ENCODE assay signal across 8 cellular contexts in genomic region chr14:31204593-31205534, GRCh38. TPM values are rescaled to one million over a fixed set of nuclear protein-coding genes. Genes with fewer than 3 reads are reported as not detected.
DNase-seq lines count a peak whose midpoint lies in the region; ATAC-seq and TF ChIP-seq lines count a peak whose summit lies in the region.

No MANE protein-coding gene starts in this region.

- TF ChIP-seq CTCF in HCT116 (IDR thresholded peaks at IDR 0.05 in 2 of 3, conservative IDR thresholded peaks at IDR 0.05 in 1 of 3; ENCODE audit: borderline replicate concordance in 1 of 3, insufficient read depth in 1 of 3, low read depth in 2 of 3, low read length in 2 of 3): no peak
- no peak for TF ChIP-seq CTCF in WERI-Rb-1 (IDR thresholded peaks at IDR 0.05; ENCODE audit: low read depth, low read length)
- TF ChIP-seq CTCF in fibroblast of the aortic adventitia (IDR thresholded peaks at IDR 0.05; ENCODE audit: insufficient read depth, low read length): no peak

- H3K27me3 ChIP-seq in HCT116 (ENCODE audit: insufficient read depth, low read length) (no peaks in the 10 kb centered on the region), WERI-Rb-1 (ENCODE audit: insufficient read depth, low read depth, severe bottlenecking) (no peaks in the 10 kb centered on the region), skeletal muscle satellite cell (ENCODE audit: control insufficient read depth, insufficient read depth, low read length) (no peaks in the 10 kb centered on the region)

- TF ChIP-seq POLR2A in HCT116 (IDR thresholded peaks at IDR 0.05; ENCODE audit: borderline replicate concordance, extremely low read depth, insufficient read depth, insufficient read length): no peak

- DNase-seq in HCT116 (ENCODE audit: low read depth, low spot score) (no peak), WERI-Rb-1 (no peak), fibroblast of the aortic adventitia (ENCODE audit: low read depth) (no peak), NCI-H146 treated with DMSO at 0.1 percent for 48 hours (lab: John Stamatoyannopoulos, UW; ENCODE audit: unreplicated experiment) (no peak), NCI-H1417 treated with DMSO at 0.1 percent for 48 hours (lab: John Stamatoyannopoulos, UW) (no peak), putamen (ENCODE audit: low spot score) (no peak)

- intact Hi-C loops in HCT116 (cut with micrococcal nuclease): loop anchor here (10.0 kb wide), 1 partner anchor 150 kb away; no protein-coding TSS in a partner anchor

- no peak overlapping the region for H3K27ac ChIP-seq in HCT116 (ENCODE audit: low read depth, low read length)
- no peak overlapping the region for H3K27ac ChIP-seq in WERI-Rb-1

- RAD21 ChIA-PET in HCT116 (lab: Charles Lee; ENCODE audit: low non-redundant PET in 1 of 2, low total read pairs in 2 of 2, uncharacterized antibody in 2 of 2, unreplicated experiment in 2 of 2): no interaction called here

- peaks cover 3% of the 10 kb centered on the region; the same call in 1 of the 2 replicates for H4K20me1 ChIP-seq in HCT116 (ENCODE audit: insufficient read depth)

- H3K4me3 ChIP-seq in HCT116 (replicated peaks in 1 of 2; ENCODE audit: low read depth in 1 of 2, low read length in 2 of 2) (no peak overlapping the region; a peak in 1 of 4 replicates), WERI-Rb-1 (ENCODE audit: low read depth, low read length) (peak overlapping the region; percentile 95; the same call in 1 of the 2 replicates), fibroblast of the aortic adventitia (ENCODE audit: low read depth, low read length) (peak overlapping the region; percentile 78), skeletal muscle satellite cell (ENCODE audit: low read length) (peak overlapping the region; percentile 91)

- no peak for ATAC-seq in HCT116
- ATAC-seq in GM18520 (IDR thresholded peaks at IDR 0.05; ENCODE audit: unreplicated experiment): no peak

- H3K9ac ChIP-seq in HCT116 (ENCODE audit: low read length) (0 out of 2 replicates have a peak overlapping the region, but pooled peaks have one; percentile 97), skeletal muscle satellite cell (ENCODE audit: low read depth, low read length) (peak overlapping the region; percentile 99)

- peak overlapping the region; percentile 93; the same call in 1 of the 2 replicates for H3K4me2 ChIP-seq in HCT116 (ENCODE audit: low read length)
- H3K4me2 ChIP-seq in skeletal muscle satellite cell (ENCODE audit: low read length): peak overlapping the region; percentile 95

- no peaks in the 10 kb centered on the region for H3K9me2 ChIP-seq in HCT116 (ENCODE audit: insufficient read depth)

- peaks cover 0 to 10% of the 10 kb centered on the region in 2 experiments; a peak in 1 of 4 replicates for H3K36me3 ChIP-seq in HCT116 (ENCODE audit: control insufficient read depth in 1 of 2, insufficient read depth in 2 of 2, low read length in 2 of 2)
- H3K36me3 ChIP-seq in WERI-Rb-1: peaks cover 45% of the 10 kb centered on the region
- H3K36me3 ChIP-seq in skeletal muscle satellite cell (ENCODE audit: insufficient read depth, low read length): peaks cover 18% of the 10 kb centered on the region

- peaks cover 75% of the 10 kb centered on the region for H3K79me2 ChIP-seq in HCT116 (ENCODE audit: insufficient read depth, low read length)

- TF ChIP-seq RAD21 in HCT116 (IDR thresholded peaks at IDR 0.05; ENCODE audit: low read depth): no peak

- POLR2A ChIA-PET in HCT116 (lab: Charles Lee): interaction anchor here (0.9 kb wide), 1 partner anchor 8 kb away, joined by 3 read pairs; no protein-coding TSS in a partner anchor

- CTCF ChIA-PET in HCT116 (lab: Charles Lee): interaction anchor here (0.6 kb wide), 1 partner anchor 29 kb away, joined by 3 read pairs; no protein-coding TSS in a partner anchor

- H2AFZ ChIP-seq in HCT116 (ENCODE audit: low read depth, low read length, poor library complexity, severe bottlenecking): no peak overlapping the region

- no peaks in the 10 kb centered on the region for H3K9me3 ChIP-seq in HCT116 (ENCODE audit: control insufficient read depth in 1 of 2, insufficient read depth in 1 of 2, low read depth in 1 of 2, low read length in 2 of 2)
- H3K9me3 ChIP-seq in WERI-Rb-1 (ENCODE audit: severe bottlenecking): no peaks in the 10 kb centered on the region
- no peaks in the 10 kb centered on the region for H3K9me3 ChIP-seq in skeletal muscle satellite cell (replicated peaks; ENCODE audit: low read length)

- H3K4me1 ChIP-seq in HCT116 (ENCODE audit: control insufficient read depth in 1 of 2, insufficient read depth in 2 of 2, low read length in 2 of 2) (peaks cover 42 to 60% of the 10 kb centered on the region in 2 experiments), skeletal muscle satellite cell (ENCODE audit: control insufficient read depth, insufficient read depth, low read length) (peaks cover 15% of the 10 kb centered on the region)

- BruUV-seq in HCT116 (replicated peaks; lab: Mats Ljungman, UMichigan): no TSS peak

TF ChIP-seq in HCT116, 20 proteins besides CTCF, POLR2A, EP300 and RAD21:
- TF ChIP-seq ELF1 (IDR thresholded peaks at IDR 0.05; ENCODE audit: borderline replicate concordance, low read depth) (no peak), MAX (IDR thresholded peaks at IDR 0.05) (no peak), EGR1 (IDR thresholded peaks at IDR 0.05; ENCODE audit: low read depth) (no peak), REST (IDR thresholded peaks at IDR 0.05; ENCODE audit: low read depth) (no peak)

RNA-seq across cellular contexts. Expression of gene HECTD1, which starts 2.7 kb away (rescaled TPM):
- total RNA-seq in HCT116 (2021; ENCODE audit: unreplicated experiment) (160 TPM), fibroblast of the aortic adventitia (ENCODE audit: low replicate concordance) (266 and 380 TPM in 2 replicates)
- 68.8 and 71.3 TPM in 2 replicates for polyA plus RNA-seq in HCT116 (2012)
- 122 and 153 TPM in 2 replicates for total RNA-seq in skeletal muscle satellite cell (2012; rRNA removed)

Comparison
In these comparisons a context has a peak if more than half of its experiments do, and no peak if none do; other contexts are left out.
1. H3K4me3 ChIP-seq: peak in WERI-Rb-1 (single experiment), fibroblast of the aortic adventitia (single experiment) and skeletal muscle satellite cell (single experiment); none in HCT116 (0 of 2).